34 cellular contexts compared by ENCODE assay signal in the genomic region with DNA sequence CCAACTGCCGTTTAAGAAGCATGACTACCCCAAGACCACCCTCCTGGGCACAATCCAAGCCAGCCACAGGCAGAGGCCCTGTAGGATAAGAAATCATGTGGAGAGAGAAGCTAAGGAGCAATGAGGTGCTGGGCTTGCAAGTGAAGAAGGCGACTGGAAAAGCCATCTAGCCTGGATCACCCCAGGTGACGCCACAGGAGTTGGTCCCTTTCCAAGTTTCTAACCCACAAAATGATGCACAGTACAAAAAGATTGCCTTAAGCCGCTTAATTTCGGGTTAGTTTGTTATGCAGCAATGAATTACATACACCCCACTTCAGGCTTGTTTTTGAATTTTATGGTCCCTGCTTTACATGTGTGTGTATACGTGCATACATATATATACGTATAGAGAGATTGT. TPM values are rescaled to one million over a fixed set of nuclear protein-coding genes. Genes with fewer than 3 reads are reported as not detected.
"Had no signal": no experiment of that assay in that cellular context is flagged by ENCODE, and none has a peak within 500 bp of the region (broad histone marks: within the 10 kb centered on the region; RNA-seq: fewer than 3 reads in every experiment).

No MANE protein-coding gene starts in this region.

- H3K4me1 Mint-ChIP-seq: memory B cell; naive B cell; stimulated activated effector memory CD8-positive, alpha-beta T cell treated with anti-CD3 and anti-CD28 coated beads, Interleukin-12 subunit alpha, Interleukin-12 subunit beta, amount 100 ng/mL, for 72 hours had no signal

- FAIRE-seq: colon, kidney had no signal

- H3K4me1 ChIP-seq: gastrocnemius medialis, heart left ventricle, prostate gland, stomach, thyroid gland, upper lobe of right lung, vagina had no signal

- H2AFZ ChIP-seq: hepatocyte had no signal

- H3K4me3 ChIP-seq: gastrocnemius medialis, heart left ventricle, hepatocyte, lung, mucosa of descending colon, prostate gland, sigmoid colon, stomach, thyroid gland, upper lobe of right lung, vagina had no signal

- H3K27me3 ChIP-seq: gastrocnemius medialis, hepatocyte, stomach, thyroid gland, vagina had no signal

- H3K4me2 ChIP-seq: hepatocyte had no signal

- H3K27ac Mint-ChIP-seq: endodermal cell; memory B cell; mesothelial cell of epicardium; naive B cell; natural killer cell treated with Interleukin-12 subunit alpha and Interleukin-12 subunit beta and Interleukin-15 and Interleukin-18, amount 100 ng/mL, for 72 hours; stimulated activated effector memory CD8-positive, alpha-beta T cell treated with anti-CD3 and anti-CD28 coated beads, Interleukin-12 subunit alpha, Interleukin-12 subunit beta, amount 100 ng/mL, for 72 hours had no signal

- H3K36me3 ChIP-seq: gastrocnemius medialis, heart left ventricle, prostate gland, sigmoid colon, stomach, thyroid gland, upper lobe of right lung, vagina had no signal

- H3K4me3 Mint-ChIP-seq: endodermal cell; memory B cell; mesothelial cell of epicardium; naive B cell; natural killer cell treated with Interleukin-12 subunit alpha and Interleukin-12 subunit beta and Interleukin-15 and Interleukin-18, amount 100 ng/mL, for 72 hours; neural crest cell; stimulated activated effector memory CD8-positive, alpha-beta T cell treated with anti-CD3 and anti-CD28 coated beads, Interleukin-12 subunit alpha, Interleukin-12 subunit beta, amount 100 ng/mL, for 72 hours had no signal

- DNase-seq: effector CD8-positive, alpha-beta T cell; endodermal cell; foreskin fibroblast; gastrocnemius medialis; heart left ventricle; kidney; mucosa of descending colon; naive B cell; nucleus accumbens; right cardiac atrium; sigmoid colon; stimulated activated CD4-positive, alpha-beta T cell treated with anti-CD3 and anti-CD28 coated beads, Interleukin-2, amount 100 ng/mL, for 24 hours; stimulated activated CD4-positive, alpha-beta T cell treated with anti-CD3 and anti-CD28 coated beads, Interleukin-4, amount 100 ng/mL, for 24 hours; stimulated activated naive CD4-positive, alpha-beta T cell treated with Interleukin-2 at 50 U/mL for 16 hours; stomach; thyroid gland; upper lobe of right lung had no signal

- H3K27me3 Mint-ChIP-seq: memory B cell; naive B cell; natural killer cell treated with Interleukin-12 subunit alpha and Interleukin-12 subunit beta and Interleukin-15 and Interleukin-18, amount 100 ng/mL, for 72 hours had no signal

- H3K9me3 ChIP-seq: gastrocnemius medialis, mucosa of descending colon, prostate gland, sigmoid colon, thyroid gland, upper lobe of right lung, vagina had no signal

- H3K36me3 Mint-ChIP-seq: memory B cell; naive B cell; stimulated activated effector memory CD8-positive, alpha-beta T cell treated with anti-CD3 and anti-CD28 coated beads, Interleukin-12 subunit alpha, Interleukin-12 subunit beta, amount 100 ng/mL, for 72 hours had no signal

- H3K9me3 Mint-ChIP-seq: endodermal cell had no signal

- H3K27ac ChIP-seq: epithelial cell of prostate, gastrocnemius medialis, heart left ventricle, hepatocyte, prostate gland, sigmoid colon, stomach, thyroid gland, upper lobe of right lung, vagina had no signal

RNA-seq across cellular contexts. Expression of gene ZFP42, which starts 17.0 kb away (rescaled TPM):
- total RNA-seq: esophagus mucosa; gastrocnemius medialis; kidney; liver; mucosa of descending colon; natural killer cell treated with Interleukin-12 subunit alpha and Interleukin-12 subunit beta and Interleukin-15 and Interleukin-18, amount 100 ng/mL, for 72 hours; osteocyte; right cardiac atrium; sigmoid colon; skeletal muscle tissue; subcutaneous adipose tissue; temporal lobe; thyroid gland; vagina had no signal
- polyA plus RNA-seq: heart left ventricle, liver, right cardiac atrium, sigmoid colon, stomach had no signal
